ENCODE assay signal across 17 cellular contexts in the genomic region with DNA sequence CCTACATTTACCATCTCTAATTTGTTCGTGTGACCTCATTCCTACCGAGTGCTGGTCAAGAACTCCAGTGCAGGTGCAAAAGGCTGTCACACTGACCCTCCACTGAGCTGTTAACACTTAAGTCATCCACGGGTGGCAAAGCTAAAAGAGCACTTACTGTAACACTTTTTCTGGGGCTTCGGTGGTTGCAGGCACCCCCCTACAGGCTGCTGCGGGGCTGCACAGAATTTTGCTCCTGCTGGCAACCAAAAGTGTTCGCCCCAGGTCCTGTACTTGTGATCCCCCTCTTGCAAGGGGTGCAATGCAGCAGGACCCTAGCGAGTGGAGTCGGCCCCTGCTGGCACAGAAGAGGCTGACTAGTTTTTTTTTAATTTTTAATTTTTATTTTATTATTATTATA.
DNase-seq lines count a peak whose midpoint lies in the region; ATAC-seq and TF ChIP-seq lines count a peak whose summit lies in the region.
"Had no signal": no experiment of that assay in that cellular context is flagged by ENCODE, and none has a peak within 500 bp of the region (broad histone marks: within the 10 kb centered on the region; RNA-seq: fewer than 3 reads in every experiment).

No MANE protein-coding gene starts in this region.

- CTCF ChIA-PET in WTC11 (lab: Charles Lee), result no interaction called here

- TF ChIP-seq CTCF in WTC11 (IDR thresholded peaks at IDR 0.05) (no peak), endodermal cell (conservative IDR thresholded peaks at IDR 0.05) (peak; percentile 34)

- no peaks in the 10 kb centered on the region for H3K4me1 ChIP-seq in endodermal cell (ENCODE audit: control insufficient read depth, insufficient read depth, low read length)
- H3K4me1 ChIP-seq: BE2C, Caco-2 had no signal

- peak; percentile 31 for DNase-seq in NAMALWA (ENCODE audit: low spot score)
- DNase-seq in WTC11 (ENCODE audit: low spot score), result no peak
- peak; percentile 56 for DNase-seq in endodermal cell
- DNase-seq in SHP77 treated with DMSO at 0.1 percent for 48 hours (lab: John Stamatoyannopoulos, UW), result no peak
- DNase-seq: ACHN; BE2C; C1 segment of cervical spinal cord; Caco-2; CD4-positive, alpha-beta T cell; GF-D8; GM23248; KG1 had no signal

- no peaks in the 10 kb centered on the region for H3K9me3 ChIP-seq in endodermal cell (ENCODE audit: control insufficient read depth, low read length)
- H3K9me3 ChIP-seq: BE2C, Caco-2 had no signal

- H3K9ac ChIP-seq in endodermal cell (ENCODE audit: extremely low read depth, low read length, poor library complexity, severe bottlenecking), result no peak overlapping the region
- H3K9ac ChIP-seq: GM23248 had no signal

- H3K4me1 Mint-ChIP-seq in WTC11, result no peaks in the 10 kb centered on the region
- no peaks in the 10 kb centered on the region for H3K4me1 Mint-ChIP-seq in endodermal cell

- H3K27me3 Mint-ChIP-seq in WTC11 (ENCODE audit: low read depth) (no peaks in the 10 kb centered on the region), endodermal cell (ENCODE audit: insufficient read depth) (no peaks in the 10 kb centered on the region)
- H3K27me3 Mint-ChIP-seq: CD4-positive, alpha-beta T cell; IgD-negative memory B cell had no signal

- no peaks in the 10 kb centered on the region for H3K36me3 ChIP-seq in endodermal cell (ENCODE audit: control insufficient read depth, insufficient read depth, low read length)
- H3K36me3 ChIP-seq: BE2C had no signal

- WGBS in endodermal cell (ENCODE audit: insufficient coverage in 1 of 2, insufficient read length in 1 of 2), 2 experiments, result 86 to 87% methylated on average over 5 to 8 of the region's 8 CpGs

- H3K4me3 ChIP-seq in endodermal cell (ENCODE audit: low read length), result no peak overlapping the region
- H3K4me3 ChIP-seq: GM23248 had no signal

- no peaks in the 10 kb centered on the region for H3K27me3 ChIP-seq in endodermal cell (ENCODE audit: control insufficient read depth, insufficient read depth, low read length, poor library complexity, severe bottlenecking)
- H3K27me3 ChIP-seq: BE2C had no signal

- H3K27ac Mint-ChIP-seq in WTC11 (no peak overlapping the region), endodermal cell (no peak overlapping the region)
- H3K27ac Mint-ChIP-seq: CD4-positive, alpha-beta T cell; IgD-negative memory B cell had no signal

- no peak overlapping the region for H3K27ac ChIP-seq in endodermal cell (ENCODE audit: low read depth, low read length)
- H3K27ac ChIP-seq: GM23248 had no signal

- H3K9me3 Mint-ChIP-seq in WTC11 (peaks cover 30% of the 10 kb centered on the region), endodermal cell (peaks cover 2% of the 10 kb centered on the region)

- POLR2A ChIA-PET in WTC11 (lab: Charles Lee), result no interaction called here

- no peak overlapping the region for H3K4me3 Mint-ChIP-seq in WTC11
- no peak overlapping the region for H3K4me3 Mint-ChIP-seq in endodermal cell
- H3K4me3 Mint-ChIP-seq: CD4-positive, alpha-beta T cell; IgD-negative memory B cell had no signal

- ATAC-seq in WTC11 (peak; percentile 44; the same call in 1 of the 2 replicates), GM21723 (IDR thresholded peaks at IDR 0.05; ENCODE audit: unreplicated experiment) (no peak), GM19328 (IDR thresholded peaks at IDR 0.05; ENCODE audit: unreplicated experiment) (no peak), HG02759 (IDR thresholded peaks at IDR 0.05; ENCODE audit: unreplicated experiment) (no peak)
- ATAC-seq: HepG2 had no signal

- H3K36me3 Mint-ChIP-seq in WTC11 (0 out of 2 replicates have a peak, but pooled peaks cover 4% of the 10 kb centered on the region), endodermal cell (ENCODE audit: low read depth) (no peaks in the 10 kb centered on the region)

TF ChIP-seq in WTC11, 78 proteins besides CTCF, POLR2A, EP300 and RAD21:
- TF ChIP-seq, protein P1, sequence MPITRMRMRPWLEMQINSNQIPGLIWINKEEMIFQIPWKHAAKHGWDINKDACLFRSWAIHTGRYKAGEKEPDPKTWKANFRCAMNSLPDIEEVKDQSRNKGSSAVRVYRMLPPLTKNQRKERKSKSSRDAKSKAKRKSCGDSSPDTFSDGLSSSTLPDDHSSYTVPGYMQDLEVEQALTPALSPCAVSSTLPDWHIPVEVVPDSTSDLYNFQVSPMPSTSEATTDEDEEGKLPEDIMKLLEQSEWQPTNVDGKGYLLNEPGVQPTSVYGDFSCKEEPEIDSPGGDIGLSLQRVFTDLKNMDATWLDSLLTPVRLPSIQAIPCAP (CRISPR knock-in tag; IDR thresholded peaks at IDR 0.05), result no peak
- TF ChIP-seq SMAD4 (CRISPR knock-in tag; IDR thresholded peaks at IDR 0.05), result no peak
- TF ChIP-seq ZNF232 (CRISPR knock-in tag; IDR thresholded peaks at IDR 0.05), result no peak
- TF ChIP-seq TEAD1 (CRISPR knock-in tag; IDR thresholded peaks at IDR 0.05), result no peak
- TF ChIP-seq, protein P2, sequence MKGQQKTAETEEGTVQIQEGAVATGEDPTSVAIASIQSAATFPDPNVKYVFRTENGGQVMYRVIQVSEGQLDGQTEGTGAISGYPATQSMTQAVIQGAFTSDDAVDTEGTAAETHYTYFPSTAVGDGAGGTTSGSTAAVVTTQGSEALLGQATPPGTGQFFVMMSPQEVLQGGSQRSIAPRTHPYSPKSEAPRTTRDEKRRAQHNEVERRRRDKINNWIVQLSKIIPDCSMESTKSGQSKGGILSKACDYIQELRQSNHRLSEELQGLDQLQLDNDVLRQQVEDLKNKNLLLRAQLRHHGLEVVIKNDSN (CRISPR knock-in tag; IDR thresholded peaks at IDR 0.05), result no peak
- no peak for TF ChIP-seq NR3C1 (CRISPR knock-in tag; conservative IDR thresholded peaks at IDR 0.05; ENCODE audit: low read depth)
- TF ChIP-seq ZNF138 (CRISPR knock-in tag; conservative IDR thresholded peaks at IDR 0.05), result no peak
- no peak for TF ChIP-seq ZNF317 (CRISPR knock-in tag; IDR thresholded peaks at IDR 0.05; ENCODE audit: borderline replicate concordance, low read depth)
- TF ChIP-seq, protein P3, sequence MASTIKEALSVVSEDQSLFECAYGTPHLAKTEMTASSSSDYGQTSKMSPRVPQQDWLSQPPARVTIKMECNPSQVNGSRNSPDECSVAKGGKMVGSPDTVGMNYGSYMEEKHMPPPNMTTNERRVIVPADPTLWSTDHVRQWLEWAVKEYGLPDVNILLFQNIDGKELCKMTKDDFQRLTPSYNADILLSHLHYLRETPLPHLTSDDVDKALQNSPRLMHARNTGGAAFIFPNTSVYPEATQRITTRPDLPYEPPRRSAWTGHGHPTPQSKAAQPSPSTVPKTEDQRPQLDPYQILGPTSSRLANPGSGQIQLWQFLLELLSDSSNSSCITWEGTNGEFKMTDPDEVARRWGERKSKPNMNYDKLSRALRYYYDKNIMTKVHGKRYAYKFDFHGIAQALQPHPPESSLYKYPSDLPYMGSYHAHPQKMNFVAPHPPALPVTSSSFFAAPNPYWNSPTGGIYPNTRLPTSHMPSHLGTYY (CRISPR knock-in tag; IDR thresholded peaks at IDR 0.05), result no peak
- TF ChIP-seq RORB (CRISPR knock-in tag; IDR thresholded peaks at IDR 0.05), result no peak

Comparison
In these comparisons a context has a peak if more than half of its experiments do, and no peak if none do; other contexts are left out.
1. DNase-seq: peak in NAMALWA (single experiment) and endodermal cell (single experiment); none in WTC11 (single experiment) and SHP77 treated with DMSO at 0.1 percent for 48 hours (single experiment).